In the genomic region with DNA sequence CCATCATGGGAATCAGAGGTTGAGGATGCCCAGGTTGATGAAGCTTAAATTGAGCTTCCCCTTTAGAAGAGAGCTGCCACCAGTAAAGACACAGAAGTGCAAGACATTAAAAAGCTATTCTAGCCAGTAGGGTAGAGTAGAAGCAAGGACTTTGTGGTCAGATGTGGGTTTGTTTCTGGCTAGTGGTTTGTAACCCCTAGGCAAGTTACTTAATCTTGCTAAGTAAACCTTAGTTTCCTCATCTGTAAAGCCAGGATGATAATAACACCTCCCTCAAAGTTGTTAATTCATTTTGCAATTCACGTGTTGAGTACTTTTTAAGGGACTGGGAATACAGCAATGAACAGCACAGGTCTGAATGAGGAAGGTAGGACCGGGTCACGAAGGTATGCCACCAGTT, we compare ENCODE assay signal across 15 cellular contexts. TPM values are rescaled to one million over a fixed set of nuclear protein-coding genes. Genes with fewer than 3 reads are reported as not detected.
DNase-seq lines count a peak whose midpoint lies in the region; ATAC-seq and TF ChIP-seq lines count a peak whose summit lies in the region.
"Had no signal": no experiment of that assay in that cellular context is flagged by ENCODE, and none has a peak within 500 bp of the region (broad histone marks: within the 10 kb centered on the region; RNA-seq: fewer than 3 reads in every experiment).

No MANE protein-coding gene starts in this region.

- no peak for TF ChIP-seq CTCF in Panc1 (IDR thresholded peaks at IDR 0.05)
- no peak for TF ChIP-seq CTCF in fibroblast of lung (conservative IDR thresholded peaks at IDR 0.05 in 1 of 2, IDR thresholded peaks at IDR 0.05 in 1 of 2; ENCODE audit: low read depth in 1 of 2, low read length in 2 of 2)

- CTCF ChIA-PET in Panc1 (lab: Charles Lee), result no interaction called here

- H3K27ac ChIP-seq in BLaER1, result no peak overlapping the region
- no peak overlapping the region for H3K27ac ChIP-seq in GM23248
- peak overlapping the region; percentile 69; the same call in 1 of the 2 replicates for H3K27ac ChIP-seq in Panc1 (ENCODE audit: low read length)
- no peak overlapping the region for H3K27ac ChIP-seq in fibroblast of lung (ENCODE audit: insufficient read depth, low read length)
- no peak overlapping the region for H3K27ac ChIP-seq in caudate nucleus (ENCODE audit: low read depth, low read length)

- H4K20me1 ChIP-seq in BLaER1, result peaks cover 74% of the 10 kb centered on the region
- no peaks in the 10 kb centered on the region for H4K20me1 ChIP-seq in GM23248 (ENCODE audit: insufficient read depth)
- H4K20me1 ChIP-seq in fibroblast of lung (ENCODE audit: control insufficient read depth, extremely low read depth, insufficient read depth, low read length), result no peaks in the 10 kb centered on the region

- no TSS peak for BruUV-seq in Panc1 (replicated peaks; lab: Mats Ljungman, UMichigan)

- H3K9me2 ChIP-seq in GM23248 (ENCODE audit: insufficient read depth), result no peaks in the 10 kb centered on the region

- no peaks in the 10 kb centered on the region for H3K36me3 ChIP-seq in BLaER1
- no peaks in the 10 kb centered on the region for H3K36me3 ChIP-seq in GM23248 (ENCODE audit: low read depth)
- no peaks in the 10 kb centered on the region for H3K36me3 ChIP-seq in Panc1 (ENCODE audit: control insufficient read depth, insufficient read depth, low read length)
- H3K36me3 ChIP-seq in fibroblast of lung (ENCODE audit: control insufficient read depth, insufficient read depth, low read length), result no peaks in the 10 kb centered on the region

- in situ Hi-C loops in GM23248 (cut with MboI) (no loop called here), Panc1 (cut with HindIII; ENCODE audit: low pct_unique_long_range_greater_than_20kb, low sequenced_read_pairs) (no loop called here)

- H3K79me2 ChIP-seq in GM23248 (ENCODE audit: insufficient read depth) (peaks cover 80% of the 10 kb centered on the region), fibroblast of lung (ENCODE audit: control insufficient read depth, insufficient read depth, low read length) (peaks cover 76% of the 10 kb centered on the region)

- WGBS in GM23248 (ENCODE audit: low coverage in 1 of 2, low lambda C conversion rate in 2 of 2, missing lambda C conversion rate in 2 of 2), 2 experiments, result 95 to 96% methylated on average over 3 of the region's 3 CpGs

- intact Hi-C loops in Panc1 (cut with micrococcal nuclease; ENCODE audit: unreplicated experiment), result no loop called here

- POLR2A ChIA-PET in Panc1 (lab: Charles Lee), result interaction anchor here (0.6 to 0.7 kb wide), 2 partner anchors 41 to 57 kb away, joined by 3 read pairs; no protein-coding TSS in a partner anchor

- H2AFZ ChIP-seq in GM23248, result no peak overlapping the region
- H2AFZ ChIP-seq in fibroblast of lung (ENCODE audit: low read length), result no peak overlapping the region

- no peak for ATAC-seq in Panc1
- ATAC-seq in HG02763 (IDR thresholded peaks at IDR 0.05; ENCODE audit: unreplicated experiment), result no peak
- no peak for ATAC-seq in HG03442 (IDR thresholded peaks at IDR 0.05; ENCODE audit: unreplicated experiment)
- ATAC-seq in GM21390 (IDR thresholded peaks at IDR 0.05; ENCODE audit: unreplicated experiment), result no peak

- H3F3A ChIP-seq in GM23248 (ENCODE audit: insufficient read depth), result peaks cover 17% of the 10 kb centered on the region; the same call in 1 of the 2 replicates

- H3K27me3 ChIP-seq in BLaER1, result no peaks in the 10 kb centered on the region
- H3K27me3 ChIP-seq in GM23248 (replicated peaks; ENCODE audit: insufficient read depth), result no peaks in the 10 kb centered on the region
- no peaks in the 10 kb centered on the region for H3K27me3 ChIP-seq in Panc1 (ENCODE audit: control insufficient read depth, insufficient read depth, low read length)
- no peaks in the 10 kb centered on the region for H3K27me3 ChIP-seq in fibroblast of lung (ENCODE audit: control insufficient read depth, insufficient read depth, low read length)

- H3K4me3 ChIP-seq in BLaER1 (no peak overlapping the region), GM23248 (0 out of 2 replicates have a peak overlapping the region, but pooled peaks have one; percentile 81), Panc1 (ENCODE audit: low read depth in 2 of 2, low read length in 2 of 2) (no peak overlapping the region), fibroblast of lung (replicated peaks in 1 of 4; ENCODE audit: control extremely low read depth in 1 of 4, insufficient read depth in 1 of 4, low read depth in 3 of 4, low read length in 4 of 4) (peak overlapping the region in 2 of 4 experiments; percentile 21 to 85)

- no peak overlapping the region for H3K9ac ChIP-seq in BLaER1
- no peak overlapping the region for H3K9ac ChIP-seq in GM23248
- H3K9ac ChIP-seq in fibroblast of lung (ENCODE audit: insufficient read depth, low read length), result no peak overlapping the region

- H3K9me3 ChIP-seq in BLaER1 (no peaks in the 10 kb centered on the region), GM23248 (ENCODE audit: low read depth) (no peaks in the 10 kb centered on the region), Panc1 (ENCODE audit: control insufficient read depth, insufficient read depth, low read depth, low read length) (no peaks in the 10 kb centered on the region), fibroblast of lung (ENCODE audit: control insufficient read depth, insufficient read depth, low read depth, low read length) (no peaks in the 10 kb centered on the region)

- H3K4me2 ChIP-seq in BLaER1, result peak overlapping the region; percentile 24
- H3K4me2 ChIP-seq in GM23248 (ENCODE audit: unreplicated experiment), result no peak overlapping the region
- peak overlapping the region; percentile 29 for H3K4me2 ChIP-seq in fibroblast of lung (ENCODE audit: extremely low read depth, insufficient read depth, low read length)

- peaks cover 46% of the 10 kb centered on the region for H3K4me1 ChIP-seq in BLaER1
- peaks cover 51% of the 10 kb centered on the region for H3K4me1 ChIP-seq in GM23248 (ENCODE audit: insufficient read depth)
- H3K4me1 ChIP-seq in Panc1 (ENCODE audit: control insufficient read depth, insufficient read depth, low read length), result peaks cover 33% of the 10 kb centered on the region
- peaks cover 15% of the 10 kb centered on the region for H3K4me1 ChIP-seq in fibroblast of lung (ENCODE audit: control insufficient read depth, extremely low read depth, insufficient read depth, low read length)

- DNase-seq in GM23248 (no peak), Panc1 (ENCODE audit: low read depth, low spot score) (no peak), fibroblast of lung (ENCODE audit: low read depth in 2 of 2) (no peak), caudate nucleus (lab: John Stamatoyannopoulos, UW) (no peak)
- DNase-seq: activated CD4-positive, alpha-beta T cell treated with anti-CD3 and anti-CD28 coated beads for 4 hours; activated naive CD4-positive, alpha-beta T cell treated with anti-CD3 and anti-CD28 coated beads, Interleukin-2, amount 50 U/mL, for 16 hours; GDM1; NCI-H1092 treated with DMSO at 0.1 percent for 48 hours; NCI-H510A treated with DMSO at 0.1 percent for 48 hours; stimulated activated naive CD4-positive, alpha-beta T cell; SW 1271 had no signal

RNA-seq across cellular contexts. Expression of a gene that starts 3.6 kb away (rescaled TPM):
- 24.5 and 30.4 TPM in 2 replicates for total RNA-seq in GM23248 (2014; rRNA removed; shearing (Covaris generic))
- polyA plus RNA-seq in GM23248 (2016; fragmentation: Nextera tagmentation; extraction: Ambion mirVana) (6.0 and 13.2 TPM in 2 replicates), fibroblast of lung (45.3 and 51.8 TPM in 2 replicates)
- total RNA-seq in Panc1 (2021; ENCODE audit: unreplicated experiment) (40.8 TPM), fibroblast of lung (39.5 and 63.3 TPM in 2 replicates)
- 13.5 TPM for polyA plus RNA-seq in Panc1 (2012; ENCODE audit: insufficient read length)
- 19.3 and 26.0 TPM in 2 replicates for polyA plus RNA-seq in fibroblast of lung (2012)
- polyA minus RNA-seq in fibroblast of lung (ENCODE audit: low replicate concordance), result 93.2 and 146 TPM in 2 replicates

RNA-seq across cellular contexts. Expression of a gene that starts 58.1 kb away (rescaled TPM):
- 17.8 and 19.1 TPM in 2 replicates for total RNA-seq in GM23248 (2014; rRNA removed; shearing (Covaris generic))
- 54.8 and 55.8 TPM in 2 replicates for polyA plus RNA-seq in GM23248 (2016; fragmentation: Nextera tagmentation; extraction: Ambion mirVana)
- 61.7 TPM for total RNA-seq in Panc1 (2021; ENCODE audit: unreplicated experiment)
- polyA plus RNA-seq in Panc1 (2012; ENCODE audit: insufficient read length), result 41.6 TPM
- 14.4 and 14.9 TPM in 2 replicates for total RNA-seq in fibroblast of lung
- polyA plus RNA-seq in fibroblast of lung, result 56.5 and 80.1 TPM in 2 replicates
- 31.8 and 48.3 TPM in 2 replicates for polyA plus RNA-seq in fibroblast of lung (2012)
- polyA minus RNA-seq in fibroblast of lung (ENCODE audit: low replicate concordance), result 79.6 and 176 TPM in 2 replicates

RNA-seq across cellular contexts. Expression of a gene that starts 58.2 kb away (rescaled TPM):
- 58.0 and 69.9 TPM in 2 replicates for total RNA-seq in GM23248 (2014; rRNA removed; shearing (Covaris generic))
- polyA plus RNA-seq in GM23248 (2016; fragmentation: Nextera tagmentation; extraction: Ambion mirVana) (56.7 and 57.7 TPM in 2 replicates), fibroblast of lung (74.3 and 83.0 TPM in 2 replicates)
- total RNA-seq in Panc1 (2021; ENCODE audit: unreplicated experiment) (116 TPM), fibroblast of lung (39.0 and 55.7 TPM in 2 replicates)
- polyA plus RNA-seq in Panc1 (2012; ENCODE audit: insufficient read length), result 85.0 TPM
- polyA plus RNA-seq in fibroblast of lung (2012), result 77.0 and 86.9 TPM in 2 replicates
- 193 and 219 TPM in 2 replicates for polyA minus RNA-seq in fibroblast of lung (ENCODE audit: low replicate concordance)
